Comparison of ENCODE assay signal across 8 cellular contexts in genomic region chr10:31031666-31032514, GRCh38. TPM values are rescaled to one million over a fixed set of nuclear protein-coding genes. Genes with fewer than 3 reads are reported as not detected.
DNase-seq lines count a peak whose midpoint lies in the region; ATAC-seq and TF ChIP-seq lines count a peak whose summit lies in the region.

A gene with protein sequence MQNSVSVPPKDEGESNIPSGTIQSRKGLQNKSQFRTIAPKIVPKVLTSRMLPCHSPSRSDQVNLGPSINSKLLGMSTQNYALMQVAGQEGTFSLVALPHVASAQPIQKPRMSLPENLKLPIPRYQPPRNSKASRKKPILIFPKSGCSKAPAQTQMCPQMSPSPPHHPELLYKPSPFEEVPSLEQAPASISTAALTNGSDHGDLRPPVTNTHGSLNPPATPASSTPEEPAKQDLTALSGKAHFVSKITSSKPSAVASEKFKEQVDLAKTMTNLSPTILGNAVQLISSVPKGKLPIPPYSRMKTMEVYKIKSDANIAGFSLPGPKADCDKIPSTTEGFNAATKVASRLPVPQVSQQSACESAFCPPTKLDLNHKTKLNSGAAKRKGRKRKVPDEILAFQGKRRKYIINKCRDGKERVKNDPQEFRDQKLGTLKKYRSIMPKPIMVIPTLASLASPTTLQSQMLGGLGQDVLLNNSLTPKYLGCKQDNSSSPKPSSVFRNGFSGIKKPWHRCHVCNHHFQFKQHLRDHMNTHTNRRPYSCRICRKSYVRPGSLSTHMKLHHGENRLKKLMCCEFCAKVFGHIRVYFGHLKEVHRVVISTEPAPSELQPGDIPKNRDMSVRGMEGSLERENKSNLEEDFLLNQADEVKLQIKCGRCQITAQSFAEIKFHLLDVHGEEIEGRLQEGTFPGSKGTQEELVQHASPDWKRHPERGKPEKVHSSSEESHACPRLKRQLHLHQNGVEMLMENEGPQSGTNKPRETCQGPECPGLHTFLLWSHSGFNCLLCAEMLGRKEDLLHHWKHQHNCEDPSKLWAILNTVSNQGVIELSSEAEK (minus strand): TSS chr10:31031865. CDS start chr10:30877034, 154,831 bp downstream.

- H3K27me3 Mint-ChIP-seq in osteocyte (ENCODE audit: unreplicated experiment): no peaks in the 10 kb centered on the region

- peaks cover 30 to 59% of the 10 kb centered on the region in 2 donors for H3K4me1 ChIP-seq in thoracic aorta (ENCODE audit: control insufficient read depth in 1 of 2, low read depth in 2 of 2)

- H3K27ac Mint-ChIP-seq in activated naive CD4-positive, alpha-beta T cell treated with anti-CD3 and anti-CD28 coated beads, Interleukin-2, amount 50 U/mL, for 72 hours: peak within 1 kb of the TSS; percentile 97 to 98
- H3K27ac Mint-ChIP-seq in osteocyte (ENCODE audit: unreplicated experiment): peak within 1 kb of the TSS; percentile 98

- peak within 1 kb of the TSS; percentile 97 for H3K27ac ChIP-seq in SK-N-MC
- H3K27ac ChIP-seq in thoracic aorta: peak within 1 kb of the TSS; percentile 99

- H3K4me1 Mint-ChIP-seq in osteocyte (ENCODE audit: unreplicated experiment): peaks cover 47% of the 10 kb centered on the region

- H3K9me3 Mint-ChIP-seq in activated naive CD4-positive, alpha-beta T cell treated with anti-CD3 and anti-CD28 coated beads, Interleukin-2, amount 50 U/mL, for 72 hours: no peaks in the 10 kb centered on the region
- no peaks in the 10 kb centered on the region for H3K9me3 Mint-ChIP-seq in osteocyte (ENCODE audit: unreplicated experiment)

- H3K4me3 Mint-ChIP-seq in osteocyte (ENCODE audit: unreplicated experiment): peak within 1 kb of the TSS; percentile 85

- no peaks in the 10 kb centered on the region for H3K9me3 ChIP-seq in SK-N-MC (ENCODE audit: low read depth, low read length)
- no peaks in the 10 kb centered on the region for H3K9me3 ChIP-seq in thoracic aorta

- no peaks in the 10 kb centered on the region for H3K27me3 ChIP-seq in thoracic aorta (replicated peaks; ENCODE audit: insufficient read depth)

- DNase-seq in GM10266 (ENCODE audit: extremely low spot score) (peak; percentile 98), NAMALWA (ENCODE audit: low spot score) (peak; percentile 93), SK-N-MC (ENCODE audit: low read depth, low spot score) (peak; percentile 42), glomerular visceral epithelial cell (ENCODE audit: extremely low spot score) (peak; percentile 97), osteocyte (ENCODE audit: extremely low spot score, unreplicated experiment) (peak; percentile 99), thoracic aorta (ENCODE audit: low spot score) (peak; percentile 85)
- DNase-seq in activated naive CD4-positive, alpha-beta T cell treated with anti-CD3 and anti-CD28 coated beads, Interleukin-2, amount 50 U/mL, for 72 hours (ENCODE audit: low spot score in 2 of 2): peak; percentile 94 to 97

- no peaks in the 10 kb centered on the region for H3K36me3 Mint-ChIP-seq in activated naive CD4-positive, alpha-beta T cell treated with anti-CD3 and anti-CD28 coated beads, Interleukin-2, amount 50 U/mL, for 72 hours
- no peaks in the 10 kb centered on the region for H3K36me3 Mint-ChIP-seq in osteocyte (ENCODE audit: unreplicated experiment)

- ATAC-seq in HG02571 (IDR thresholded peaks at IDR 0.05; ENCODE audit: unreplicated experiment) (peak; percentile 87), thoracic aorta (ENCODE audit: insufficient number of reproducible peaks, low FRiP score, low read depth) (peak; percentile 90)
- peak; percentile 85 to 91 for ATAC-seq in activated naive CD4-positive, alpha-beta T cell treated with anti-CD3 and anti-CD28 coated beads, Interleukin-2, amount 50 U/mL, for 72 hours

- H3K4me3 ChIP-seq in SK-N-MC (peak within 1 kb of the TSS; percentile 80), thoracic aorta (peak within 1 kb of the TSS; percentile 79)

- H3K9ac ChIP-seq in SK-N-MC (ENCODE audit: insufficient read length): peak within 1 kb of the TSS; percentile 91

- TF ChIP-seq CTCF in GM10266 (IDR thresholded peaks at IDR 0.05; ENCODE audit: control insufficient read depth, insufficient read depth, low read depth, missing control alignments) (peak; percentile 85), osteocyte (IDR thresholded peaks at IDR 0.05) (peak; percentile 54), thoracic aorta (IDR thresholded peaks at IDR 0.05) (no peak)

- H3K36me3 ChIP-seq in SK-N-MC (ENCODE audit: insufficient read depth, low read length): no peaks in the 10 kb centered on the region
- no peaks in the 10 kb centered on the region for H3K36me3 ChIP-seq in thoracic aorta

RNA-seq across cellular contexts. Expression of the gene that starts here (rescaled TPM):
- total RNA-seq in activated naive CD4-positive, alpha-beta T cell treated with anti-CD3 and anti-CD28 coated beads, Interleukin-2, amount 50 U/mL, for 72 hours: 1 to 10 TPM; 3.7 to 4.2 TPM
- total RNA-seq in osteocyte (4.8 and 6.7 TPM in 2 replicates), thoracic aorta (10 to 100 TPM; 10.6 to 14.5 TPM)

Comparison
In these comparisons a context has a peak if more than half of its experiments do, and no peak if none do; other contexts are left out.
1. Peak in every context shown above with its lines: DNase-seq, ATAC-seq, H3K4me3 ChIP-seq and H3K27ac ChIP-seq.
2. DNase-seq: peak in every context shown above with its lines; median percentile 99 in osteocyte; 98 in GM10266; 97 in glomerular visceral epithelial cell; 96 in activated naive CD4-positive, alpha-beta T cell treated with anti-CD3 and anti-CD28 coated beads, Interleukin-2, amount 50 U/mL, for 72 hours; 93 in NAMALWA; 85 in thoracic aorta; 42 in SK-N-MC.